Comparison of ENCODE assay signal across 8 cellular contexts in genomic region chr10:79401015-79401921, GRCh38. TPM values are rescaled to one million over a fixed set of nuclear protein-coding genes. Genes with fewer than 3 reads are reported as not detected.
DNase-seq lines count a peak whose midpoint lies in the region; TF ChIP-seq lines count a peak whose summit lies in the region.
"Had no signal": no experiment of that assay in that cellular context is flagged by ENCODE, and none has a peak within 500 bp of the region (broad histone marks: within the 10 kb centered on the region; RNA-seq: fewer than 3 reads in every experiment).

No MANE protein-coding gene starts in this region.

- DNase-seq in adrenal gland: peak in 6 of 7 donors; percentile 46 to 74 (median 57)
- peak; percentile 81 to 90 for DNase-seq in foreskin fibroblast
- no peak for DNase-seq in neural crest cell (ENCODE audit: low read depth, low spot score)
- DNase-seq in SIG-M5 (lab: John Stamatoyannopoulos, UW): no peak
- no peak for DNase-seq in NCI-H146 treated with DMSO at 0.1 percent for 48 hours (lab: John Stamatoyannopoulos, UW; ENCODE audit: unreplicated experiment)
- DNase-seq in NOMO-1 treated with DMSO at 0.1 percent for 48 hours (lab: John Stamatoyannopoulos, UW; ENCODE audit: unreplicated experiment): no peak

- peaks cover 92% of the 10 kb centered on the region for H3K4me1 Mint-ChIP-seq in neural crest cell

- no peaks in the 10 kb centered on the region for H3K36me3 ChIP-seq in adrenal gland (replicated peaks in 1 of 2)
- no peaks in the 10 kb centered on the region for H3K36me3 ChIP-seq in urinary bladder (ENCODE audit: insufficient read depth)

- no peaks in the 10 kb centered on the region for H3K27me3 ChIP-seq in adrenal gland

- H3K27ac ChIP-seq in adrenal gland: peak overlapping the region in 4 of 5 donors; percentile 34 to 88 (median 56)
- H3K27ac ChIP-seq in urinary bladder (ENCODE audit: low read depth): peak overlapping the region; percentile 71
- H3K27ac ChIP-seq: RWPE1 had no signal

- peak overlapping the region; percentile 51 for H3K27ac Mint-ChIP-seq in neural crest cell (ENCODE audit: unreplicated experiment)

- TF ChIP-seq CTCF in adrenal gland (IDR thresholded peaks at IDR 0.05) (no peak), foreskin fibroblast (IDR thresholded peaks at IDR 0.05; ENCODE audit: low read depth, low read length) (no peak), neural crest cell (conservative IDR thresholded peaks at IDR 0.05) (no peak)

- intact Hi-C loops in adrenal gland (cut with DNase I): loop anchor here in 1 of 2 donors (5.0 kb wide), 1 partner anchor 41 kb away; no protein-coding TSS in a partner anchor

- H3K9me3 Mint-ChIP-seq in neural crest cell: no peaks in the 10 kb centered on the region

- H3K4me1 ChIP-seq in adrenal gland (replicated peaks in 1 of 2) (peaks cover 32 to 93% of the 10 kb centered on the region in 2 donors), urinary bladder (ENCODE audit: insufficient read depth) (no peaks in the 10 kb centered on the region)

- WGBS in adrenal gland, 4 donors: 33 to 78% (median 70%) methylated on average over 4 to 23 of the region's 23 CpGs
- 50% methylated on average over 23 of the region's 23 CpGs for WGBS in urinary bladder

- no peaks in the 10 kb centered on the region for H3K9me3 ChIP-seq in adrenal gland (replicated peaks in 1 of 3)

- H3K36me3 Mint-ChIP-seq in neural crest cell (ENCODE audit: low read depth): no peaks in the 10 kb centered on the region

- no peak overlapping the region for H3K4me3 ChIP-seq in adrenal gland
- H3K4me3 ChIP-seq in foreskin fibroblast (ENCODE audit: low read depth in 1 of 2, low read length in 2 of 2): no peak overlapping the region
- H3K4me3 ChIP-seq in urinary bladder (ENCODE audit: low read depth, low read length): no peak overlapping the region

- H3K4me3 Mint-ChIP-seq in neural crest cell: peak overlapping the region; percentile 47

- H3K27me3 Mint-ChIP-seq in neural crest cell (ENCODE audit: low read depth): no peaks in the 10 kb centered on the region

- peak in 1 of 2 donors; percentile 10 for TF ChIP-seq POLR2A in adrenal gland (IDR thresholded peaks at IDR 0.05)

RNA-seq across cellular contexts. Expression of gene ZCCHC24, which starts 44.2 kb away (rescaled TPM):
- 10 to 100 TPM; 21.7 to 49.0 (median 28.8) TPM for total RNA-seq in adrenal gland
- polyA plus RNA-seq in adrenal gland: 10 to 100 TPM in 2 of 3 donors, 1 to 10 TPM in 1; 8.7 to 19.9 (median 12.9) TPM
- 24.3 and 26.5 TPM in 2 replicates for total RNA-seq in neural crest cell
- 43.5 TPM for total RNA-seq in urinary bladder
- 98.2 TPM for polyA plus RNA-seq in urinary bladder

RNA-seq across cellular contexts. Expression of gene PPIF, which starts 54.0 kb away (rescaled TPM):
- total RNA-seq in adrenal gland (100 to 1,000 TPM; 179 to 619 (median 259) TPM), neural crest cell (74.2 and 76.8 TPM in 2 replicates), urinary bladder (17.4 TPM)
- polyA plus RNA-seq in adrenal gland (100 to 1,000 TPM in 1 of 3 donors, 10 to 100 TPM in 2; 43.8 to 564 (median 74.3) TPM), urinary bladder (39.4 TPM)

Comparison
In these comparisons a context has a peak if more than half of its experiments do, and no peak if none do; other contexts are left out.
1. DNase-seq: peak in adrenal gland (6 of 7) and foreskin fibroblast (2 of 2); none in neural crest cell (single experiment), SIG-M5 (single experiment), NCI-H146 treated with DMSO at 0.1 percent for 48 hours (single experiment) and NOMO-1 treated with DMSO at 0.1 percent for 48 hours (single experiment).